ENCODE assay signal across 8 cellular contexts in genomic region chr10:113681533-113682470, GRCh38. TPM values are rescaled to one million over a fixed set of nuclear protein-coding genes. Genes with fewer than 3 reads are reported as not detected.
DNase-seq lines count a peak whose midpoint lies in the region; ATAC-seq and TF ChIP-seq lines count a peak whose summit lies in the region.

No MANE protein-coding gene starts in this region.

- peak overlapping the region; percentile 96 for H3K4me3 Mint-ChIP-seq in CD8-positive, alpha-beta T cell
- H3K4me3 Mint-ChIP-seq in type B pancreatic cell = peak overlapping the region; percentile 42

- peaks cover 38% of the 10 kb centered on the region for H3K36me3 Mint-ChIP-seq in CD8-positive, alpha-beta T cell
- H3K36me3 Mint-ChIP-seq in type B pancreatic cell = peaks cover 26% of the 10 kb centered on the region

- H3K36me3 ChIP-seq in CD8-positive, alpha-beta T cell (ENCODE audit: insufficient read depth, low read length) = no peaks in the 10 kb centered on the region

- no peaks in the 10 kb centered on the region for H3K27me3 ChIP-seq in CD8-positive, alpha-beta T cell (ENCODE audit: insufficient read depth, low read length)

- peaks cover 24% of the 10 kb centered on the region for H3K4me1 ChIP-seq in CD8-positive, alpha-beta T cell (ENCODE audit: insufficient read depth, low read length)

- intact Hi-C loops in CD8-positive, alpha-beta T cell (cut with DNase I, micrococcal nuclease) = loop anchor here (5.0 to 10.0 kb wide), 4 partner anchors 175 to 1237 kb away; partner anchors contain the start of genes CCDC186 (in 1 of the 2), VTI1A (in 1 of the 2) and ZDHHC6 (in 1 of the 2)

- no peak overlapping the region for H3K4me3 ChIP-seq in CD8-positive, alpha-beta T cell (ENCODE audit: low read depth, low read length)

- H3K27ac Mint-ChIP-seq in CD8-positive, alpha-beta T cell = peak overlapping the region; percentile 95
- no peak overlapping the region for H3K27ac Mint-ChIP-seq in type B pancreatic cell

- DNase-seq in CD8-positive, alpha-beta T cell = no peak
- peak; percentile 30 for DNase-seq in central memory CD4-positive, alpha-beta T cell
- DNase-seq in type B pancreatic cell (ENCODE audit: extremely low spot score, unreplicated experiment) = no peak
- no peak for DNase-seq in NCI-H774 (lab: John Stamatoyannopoulos, UW)
- no peak for DNase-seq in NCI-H1105 (lab: John Stamatoyannopoulos, UW)
- DNase-seq in NCI-H2081 treated with DMSO at 0.1 percent for 48 hours (lab: John Stamatoyannopoulos, UW) = no peak

- H3K27ac ChIP-seq in CD8-positive, alpha-beta T cell (ENCODE audit: low read depth, low read length) = no peak overlapping the region

- CTCF ChIA-PET in CD8-positive, alpha-beta T cell (lab: Charles Lee) = interaction anchor here (0.6 kb wide), 1 partner anchor 435 kb away, joined by 4 read pairs; no protein-coding TSS in a partner anchor

- ATAC-seq in CD8-positive, alpha-beta T cell = no peak
- peak; percentile 51 for ATAC-seq in GM19463 (IDR thresholded peaks at IDR 0.05; ENCODE audit: unreplicated experiment)
- peak; percentile 61 for ATAC-seq in HG03442 (IDR thresholded peaks at IDR 0.05; ENCODE audit: unreplicated experiment)

- H3K9me3 ChIP-seq in CD8-positive, alpha-beta T cell (ENCODE audit: low read length) = no peaks in the 10 kb centered on the region

- peaks cover 51% of the 10 kb centered on the region for H3K4me1 Mint-ChIP-seq in CD8-positive, alpha-beta T cell (ENCODE audit: low read depth)
- peaks cover 14% of the 10 kb centered on the region for H3K4me1 Mint-ChIP-seq in type B pancreatic cell (ENCODE audit: unreplicated experiment)

- no peak for TF ChIP-seq CTCF in CD8-positive, alpha-beta T cell (IDR thresholded peaks at IDR 0.05)
- no peak for TF ChIP-seq CTCF in type B pancreatic cell (conservative IDR thresholded peaks at IDR 0.05)

- H3K9me3 Mint-ChIP-seq in CD8-positive, alpha-beta T cell = peaks cover 20% of the 10 kb centered on the region
- H3K9me3 Mint-ChIP-seq in type B pancreatic cell = peaks cover 11% of the 10 kb centered on the region

- POLR2A ChIA-PET in CD8-positive, alpha-beta T cell (lab: Charles Lee) = no interaction called here

- H3K27me3 Mint-ChIP-seq in CD8-positive, alpha-beta T cell (ENCODE audit: low read depth) = no peaks in the 10 kb centered on the region
- no peaks in the 10 kb centered on the region for H3K27me3 Mint-ChIP-seq in type B pancreatic cell

RNA-seq across cellular contexts. Expression of gene CASP7, which starts 2.1 kb away (rescaled TPM):
- total RNA-seq in CD8-positive, alpha-beta T cell = 10 to 100 TPM; 12.8 to 13.3 TPM
- total RNA-seq in type B pancreatic cell (ENCODE audit: low replicate concordance) = 27.5 and 37.8 TPM in 2 replicates

RNA-seq across cellular contexts. Expression of gene NRAP, which starts 18.0 kb away (rescaled TPM):
- total RNA-seq in CD8-positive, alpha-beta T cell = not detected
- total RNA-seq in type B pancreatic cell (ENCODE audit: low replicate concordance) = 0.05 TPM in 1 of 2 replicates, not detected in the other
